Comparison of ENCODE assay signal across 8 cellular contexts in genomic region chr4:158722917-158723793, GRCh38. TPM values are rescaled to one million over a fixed set of nuclear protein-coding genes. Genes with fewer than 3 reads are reported as not detected.
DNase-seq lines count a peak whose midpoint lies in the region; ATAC-seq, FAIRE-seq and TF ChIP-seq lines count a peak whose summit lies in the region.

PPID (minus strand) TSS chr4:158723396; CDS start chr4:158723288, 108 bp downstream.

- under 1% methylated on average over 22 of the region's 65 CpGs for WGBS in HepG2 (ENCODE audit: low lambda C conversion rate)

- peaks cover 40% of the 10 kb centered on the region for H3K4me1 ChIP-seq in HepG2 (ENCODE audit: insufficient read depth, low read length)

- 0 out of 2 replicates have a peak, but pooled peaks have one; percentile 9 for TF ChIP-seq CTCF in HepG2 (CRISPR knock-in tag; IDR thresholded peaks at IDR 0.05)

- no peaks in the 10 kb centered on the region; a peak in 1 of 5 replicates for H3K27me3 ChIP-seq in HepG2 (ENCODE audit: control insufficient read depth in 1 of 2, insufficient read depth in 2 of 2, low read length in 2 of 2)

- H3K9ac ChIP-seq in HepG2 (ENCODE audit: insufficient read depth, low read depth, low read length) = peak within 1 kb of the TSS; percentile 78

- H3K79me2 ChIP-seq in HepG2 (ENCODE audit: insufficient read depth, low read length) = peaks cover 36% of the 10 kb centered on the region

- peak; percentile 84 for FAIRE-seq in HepG2 (lab: Jason Lieb, UNC)

- peak within 1 kb of the TSS; percentile 94 for H2AFZ ChIP-seq in HepG2 (ENCODE audit: low read length)

- H3K27ac ChIP-seq in HepG2 (ENCODE audit: extremely low read length, insufficient read depth, low read length) = peak within 1 kb of the TSS; percentile 81

- TF ChIP-seq RAD21 in HepG2 (CRISPR knock-in tag; IDR thresholded peaks at IDR 0.05) = peak; percentile 49; the same call in 1 of the 2 replicates

- H4K20me1 ChIP-seq in HepG2 (ENCODE audit: insufficient read depth, low read length) = no peaks in the 10 kb centered on the region

- TSS peak; percentile 55 for BruUV-seq in HepG2 (replicated peaks; lab: Mats Ljungman, UMichigan)

- peak; percentile 97 for ATAC-seq in GM19351 (IDR thresholded peaks at IDR 0.05; ENCODE audit: unreplicated experiment)
- peak; percentile 95 for ATAC-seq in HG03520 (IDR thresholded peaks at IDR 0.05; ENCODE audit: unreplicated experiment)
- peak; percentile 98 for ATAC-seq in HepG2

- intact Hi-C loops in HepG2 (cut with micrococcal nuclease; ENCODE audit: unreplicated experiment) = loop anchor here (1.0 to 10.0 kb wide), 2 partner anchors 51 to 382 kb away; partner anchors contain the start of genes ETFDH and RAPGEF2

- DNase-seq in C1 segment of cervical spinal cord (lab: John Stamatoyannopoulos, UW) = peak; percentile 23 to 89 (median 80)
- DNase-seq in NCI-H526 treated with DMSO at 0.1 percent for 48 hours (lab: John Stamatoyannopoulos, UW) = peak; percentile 75
- peak; percentile 85 to 89 for DNase-seq in activated CD4-positive, alpha-beta T cell treated with anti-CD3 and anti-CD28 coated beads, Interleukin-2, amount 50 U/mL, for 48 hours
- DNase-seq in dermis microvascular lymphatic vessel endothelial cell (ENCODE audit: low read depth in 2 of 2) = peak; percentile 27 to 76
- DNase-seq in HepG2 (ENCODE audit: low spot score) = peak; percentile 77
- DNase-seq in stimulated activated CD4-positive, alpha-beta T cell treated with anti-CD3 and anti-CD28 coated beads, Interleukin-2, amount 100 ng/mL, for 48 hours = peak; percentile 80 to 81

- CTCF ChIA-PET in HepG2 (lab: Yijun Ruan, JAX; ENCODE audit: low intra/inter-chr PET ratio, low total read pairs) = no interaction called here

- H3K9me3 ChIP-seq in HepG2 (ENCODE audit: low read length) = no peaks in the 10 kb centered on the region

- H3K4me2 ChIP-seq in HepG2 (ENCODE audit: low read depth, low read length) = peak within 1 kb of the TSS; percentile 87

- in situ Hi-C loops in HepG2 (cut with HindIII; ENCODE audit: extremely low pct_ligation_motif_present, low pct_unique_long_range_greater_than_20kb) = loop anchor here (10.0 kb wide), 1 partner anchor 482 kb away; no protein-coding TSS in a partner anchor

- peaks cover 4 to 29% of the 10 kb centered on the region in 2 experiments; a peak in 4 of 5 replicates for H3K36me3 ChIP-seq in HepG2 (replicated peaks in 1 of 2; ENCODE audit: control insufficient read depth in 1 of 2, insufficient read depth in 2 of 2, low read length in 2 of 2)

- TF ChIP-seq POLR2A in HepG2 (IDR thresholded peaks at IDR 0.05; ENCODE audit: insufficient read depth in 1 of 2, low read depth in 2 of 2, low read length in 2 of 2) = peak; percentile 84 to 87

- peak within 1 kb of the TSS; percentile 80 to 96 (median 93) for H3K4me3 ChIP-seq in HepG2 (replicated peaks in 1 of 3; ENCODE audit: insufficient read depth in 1 of 3, low read depth in 2 of 3, low read length in 3 of 3)

- 0 out of 4 replicates have a peak, but pooled peaks of 1 of the 2 experiments have one; percentile 15 for TF ChIP-seq EP300 in HepG2 (IDR thresholded peaks at IDR 0.05; ENCODE audit: low read depth in 2 of 2, low read length in 2 of 2)
- peak; percentile 64; the same call in 1 of the 2 replicates for TF ChIP-seq EP300 in HepG2 (CRISPR knock-in tag; IDR thresholded peaks at IDR 0.05; ENCODE audit: borderline replicate concordance)

- POLR2A ChIA-PET in HepG2 (lab: Yijun Ruan, JAX) = no interaction called here

TF ChIP-seq in HepG2, 621 proteins besides CTCF, POLR2A, EP300 and RAD21 (continues in another document):
- TF ChIP-seq MEIS2 (CRISPR knock-in tag; IDR thresholded peaks at IDR 0.05) (no peak), ZNF792 (CRISPR knock-in tag; IDR thresholded peaks at IDR 0.05) (no peak), ZNF230 (CRISPR knock-in tag; IDR thresholded peaks at IDR 0.05) (peak; percentile 29; the same call in 1 of the 2 replicates), ZFYVE20 (CRISPR knock-in tag; IDR thresholded peaks at IDR 0.05; ENCODE audit: borderline replicate concordance, low read depth) (no peak), ZNF609 (CRISPR knock-in tag; IDR thresholded peaks at IDR 0.05; ENCODE audit: borderline replicate concordance) (peak; percentile 25; the same call in 1 of the 2 replicates), NAIF1 (CRISPR knock-in tag; IDR thresholded peaks at IDR 0.05; ENCODE audit: borderline replicate concordance) (no peak), FLYWCH1 (CRISPR knock-in tag; IDR thresholded peaks at IDR 0.05) (no peak), ZNF383 (CRISPR knock-in tag; IDR thresholded peaks at IDR 0.05; ENCODE audit: borderline replicate concordance) (no peak), POLR2G (IDR thresholded peaks at IDR 0.05; ENCODE audit: low read depth, low read length) (peak; percentile 93), SMAD9 (CRISPR knock-in tag; IDR thresholded peaks at IDR 0.05) (peak; percentile 81; the same call in 1 of the 2 replicates), FOXM1 (CRISPR knock-in tag; IDR thresholded peaks at IDR 0.05) (0 out of 2 replicates have a peak, but pooled peaks have one; percentile 42), ZNF260 (CRISPR knock-in tag; IDR thresholded peaks at IDR 0.05; ENCODE audit: borderline replicate concordance, low read depth) (no peak), ZNF761 (CRISPR knock-in tag; conservative IDR thresholded peaks at IDR 0.05) (no peak), CBX1 (IDR thresholded peaks at IDR 0.05; ENCODE audit: low read depth) (peak; percentile 74), PLRG1 (conservative IDR thresholded peaks at IDR 0.05) (no peak), TOE1 (CRISPR knock-in tag; IDR thresholded peaks at IDR 0.05) (no peak; the same call in 1 of the 2 replicates), ZNF607 (CRISPR knock-in tag; IDR thresholded peaks at IDR 0.05; ENCODE audit: borderline replicate concordance) (peak; percentile 47; the same call in 1 of the 2 replicates), TBX2 (CRISPR knock-in tag; IDR thresholded peaks at IDR 0.05; ENCODE audit: borderline replicate concordance) (peak; percentile 82), RCOR2 (CRISPR knock-in tag; IDR thresholded peaks at IDR 0.05) (no peak), FOSL1 (CRISPR knock-in tag; IDR thresholded peaks at IDR 0.05; ENCODE audit: borderline replicate concordance) (no peak)

RNA-seq across cellular contexts. Expression of gene PPID, which starts in this region (rescaled TPM):
- 15.8 and 16.0 TPM in 2 replicates for total RNA-seq in dermis microvascular lymphatic vessel endothelial cell
- total RNA-seq in HepG2 (2016; rRNA removed; fragmentation: Illumina TruSeq; extraction: Trizol) = 63.4 and 73.3 TPM in 2 replicates
- 10.1 and 10.4 TPM in 2 replicates for total RNA-seq in HepG2 (2016; cell fraction: cytosol; rRNA removed; fragmentation: Illumina TruSeq; extraction: Trizol; ENCODE audit: low read depth)
- total RNA-seq in HepG2 (2016; cell fraction: insoluble cytoplasmic fraction; rRNA removed; fragmentation: Illumina TruSeq; extraction: Trizol) = 59.6 and 76.4 TPM in 2 replicates
- 22.4 and 23.0 TPM in 2 replicates for total RNA-seq in HepG2 (2016; cell fraction: membrane; rRNA removed; fragmentation: Illumina TruSeq; extraction: Trizol)
- total RNA-seq in HepG2 (2016; cell fraction: nucleus; rRNA removed; fragmentation: Illumina TruSeq; extraction: Trizol) = 24.7 and 25.4 TPM in 2 replicates
- 14.1 and 15.4 TPM in 2 replicates for polyA plus RNA-seq in HepG2 (2011; rRNA removed)
- 10.2 and 11.5 TPM in 2 replicates for polyA plus RNA-seq in HepG2 (2011; cell fraction: cytosol; rRNA removed)
- polyA plus RNA-seq in HepG2 (2011; cell fraction: nucleus; rRNA removed) = 10.6 and 15.9 TPM in 2 replicates
- 34.3 and 39.6 TPM in 2 replicates for polyA plus RNA-seq in HepG2 (2012)
- 8.0 TPM in 2 replicates for polyA plus RNA-seq in HepG2 (2016; cell fraction: cytosol; fragmentation: Illumina TruSeq; extraction: Trizol; ENCODE audit: low read depth)
- polyA plus RNA-seq in HepG2 (2016; cell fraction: insoluble cytoplasmic fraction; fragmentation: Illumina TruSeq; extraction: Trizol; ENCODE audit: low read depth) = 92.0 and 102 TPM in 2 replicates
- 15.5 and 16.2 TPM in 2 replicates for polyA plus RNA-seq in HepG2 (2016; cell fraction: membrane; fragmentation: Illumina TruSeq; extraction: Trizol; ENCODE audit: low read depth)
- 55.4 and 64.1 TPM in 2 replicates for polyA plus RNA-seq in HepG2 (2016; cell fraction: nucleus; fragmentation: Illumina TruSeq; extraction: Trizol; ENCODE audit: insufficient read depth, low read depth)
- 1.6 and 2.3 TPM in 2 replicates for polyA minus RNA-seq in HepG2 (2011; rRNA and poly(A)+ RNA removed; ENCODE audit: low replicate concordance)
- polyA minus RNA-seq in HepG2 (2011; cell fraction: cytosol; rRNA and poly(A)+ RNA removed) = 6.8 and 9.3 TPM in 2 replicates
- polyA minus RNA-seq in HepG2 (2011; cell fraction: nucleus; rRNA and poly(A)+ RNA removed) = 11.7 and 14.8 TPM in 2 replicates

Comparison
In these comparisons a context has a peak if more than half of its experiments do, and no peak if none do; other contexts are left out.
1. Peak in every context shown above with its lines: DNase-seq, ATAC-seq, H3K4me3 ChIP-seq and H3K27ac ChIP-seq.